Comparison of ENCODE assay signal across 1 cellular context in the genomic region with DNA sequence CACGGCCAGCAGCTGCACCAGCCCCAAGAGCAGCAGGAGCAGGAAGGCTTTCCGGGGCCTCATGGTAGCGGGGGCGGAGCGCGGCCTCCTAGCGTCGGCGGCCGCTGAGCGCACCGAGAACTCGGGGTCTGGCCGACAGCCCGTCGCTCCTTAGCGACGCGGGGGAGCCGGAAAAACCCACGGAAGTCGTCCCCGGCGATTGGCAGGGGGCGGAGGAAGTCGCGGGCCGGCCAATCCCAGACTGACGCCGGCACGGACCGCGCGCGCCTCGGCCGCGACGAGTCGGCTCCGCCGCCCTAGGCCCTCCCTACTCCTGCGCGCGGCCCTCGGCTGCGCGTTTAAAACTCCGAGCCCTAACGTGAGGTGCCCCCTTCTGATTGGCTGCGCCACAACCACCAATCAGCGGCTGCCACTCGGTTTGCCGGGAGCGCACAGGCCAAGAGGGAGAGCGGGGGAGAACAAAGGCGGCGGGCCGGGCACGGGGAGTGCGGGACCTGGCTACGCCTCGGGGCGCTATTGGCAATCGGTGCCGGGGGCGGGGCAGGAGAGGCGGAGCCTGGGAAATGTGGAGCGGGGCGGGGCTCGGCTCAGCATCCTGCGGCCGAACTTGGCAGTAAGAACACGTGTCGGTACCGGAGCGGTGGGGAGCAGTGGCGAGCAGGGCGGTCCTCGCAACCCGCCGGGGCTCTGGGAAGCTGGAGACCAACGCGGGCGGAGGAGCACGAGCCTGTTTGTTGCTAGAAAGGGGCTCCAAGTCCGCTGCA.
TF ChIP-seq lines count a peak whose summit lies in the region.

A gene with protein sequence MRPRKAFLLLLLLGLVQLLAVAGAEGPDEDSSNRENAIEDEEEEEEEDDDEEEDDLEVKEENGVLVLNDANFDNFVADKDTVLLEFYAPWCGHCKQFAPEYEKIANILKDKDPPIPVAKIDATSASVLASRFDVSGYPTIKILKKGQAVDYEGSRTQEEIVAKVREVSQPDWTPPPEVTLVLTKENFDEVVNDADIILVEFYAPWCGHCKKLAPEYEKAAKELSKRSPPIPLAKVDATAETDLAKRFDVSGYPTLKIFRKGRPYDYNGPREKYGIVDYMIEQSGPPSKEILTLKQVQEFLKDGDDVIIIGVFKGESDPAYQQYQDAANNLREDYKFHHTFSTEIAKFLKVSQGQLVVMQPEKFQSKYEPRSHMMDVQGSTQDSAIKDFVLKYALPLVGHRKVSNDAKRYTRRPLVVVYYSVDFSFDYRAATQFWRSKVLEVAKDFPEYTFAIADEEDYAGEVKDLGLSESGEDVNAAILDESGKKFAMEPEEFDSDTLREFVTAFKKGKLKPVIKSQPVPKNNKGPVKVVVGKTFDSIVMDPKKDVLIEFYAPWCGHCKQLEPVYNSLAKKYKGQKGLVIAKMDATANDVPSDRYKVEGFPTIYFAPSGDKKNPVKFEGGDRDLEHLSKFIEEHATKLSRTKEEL (minus strand): TSS at position 160 of the 764 bp plus-strand sequence. CDS start 97 bp downstream, at position 63.

TF ChIP-seq in HepG2, 621 proteins besides CTCF, POLR2A, EP300 and RAD21 (continued from another document and continues in another):
- TF ChIP-seq, protein P1, sequence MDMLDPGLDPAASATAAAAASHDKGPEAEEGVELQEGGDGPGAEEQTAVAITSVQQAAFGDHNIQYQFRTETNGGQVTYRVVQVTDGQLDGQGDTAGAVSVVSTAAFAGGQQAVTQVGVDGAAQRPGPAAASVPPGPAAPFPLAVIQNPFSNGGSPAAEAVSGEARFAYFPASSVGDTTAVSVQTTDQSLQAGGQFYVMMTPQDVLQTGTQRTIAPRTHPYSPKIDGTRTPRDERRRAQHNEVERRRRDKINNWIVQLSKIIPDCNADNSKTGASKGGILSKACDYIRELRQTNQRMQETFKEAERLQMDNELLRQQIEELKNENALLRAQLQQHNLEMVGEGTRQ (IDR thresholded peaks at IDR 0.05; ENCODE audit: low read depth, low read length): 0 out of 2 replicates have a peak, but pooled peaks have one; percentile 37
- TF ChIP-seq, protein P1 (CRISPR knock-in tag; IDR thresholded peaks at IDR 0.05; ENCODE audit: borderline replicate concordance): peak; percentile 75
- TF ChIP-seq, protein P2, sequence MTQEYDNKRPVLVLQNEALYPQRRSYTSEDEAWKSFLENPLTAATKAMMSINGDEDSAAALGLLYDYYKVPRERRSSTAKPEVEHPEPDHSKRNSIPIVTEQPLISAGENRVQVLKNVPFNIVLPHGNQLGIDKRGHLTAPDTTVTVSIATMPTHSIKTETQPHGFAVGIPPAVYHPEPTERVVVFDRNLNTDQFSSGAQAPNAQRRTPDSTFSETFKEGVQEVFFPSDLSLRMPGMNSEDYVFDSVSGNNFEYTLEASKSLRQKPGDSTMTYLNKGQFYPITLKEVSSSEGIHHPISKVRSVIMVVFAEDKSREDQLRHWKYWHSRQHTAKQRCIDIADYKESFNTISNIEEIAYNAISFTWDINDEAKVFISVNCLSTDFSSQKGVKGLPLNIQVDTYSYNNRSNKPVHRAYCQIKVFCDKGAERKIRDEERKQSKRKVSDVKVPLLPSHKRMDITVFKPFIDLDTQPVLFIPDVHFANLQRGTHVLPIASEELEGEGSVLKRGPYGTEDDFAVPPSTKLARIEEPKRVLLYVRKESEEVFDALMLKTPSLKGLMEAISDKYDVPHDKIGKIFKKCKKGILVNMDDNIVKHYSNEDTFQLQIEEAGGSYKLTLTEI (CRISPR knock-in tag; conservative IDR thresholded peaks at IDR 0.05): no peak
- TF ChIP-seq IKZF1 (IDR thresholded peaks at IDR 0.05) (no peak), MIER2 (CRISPR knock-in tag; IDR thresholded peaks at IDR 0.05) (peak; percentile 26; the same call in 1 of the 2 replicates), ZNF484 (CRISPR knock-in tag; IDR thresholded peaks at IDR 0.05; ENCODE audit: borderline replicate concordance, low read depth) (no peak), FIP1L1 (IDR thresholded peaks at IDR 0.05; ENCODE audit: borderline replicate concordance, insufficient read depth, low read depth, low read length) (no peak), ZBTB21 (CRISPR knock-in tag; IDR thresholded peaks at IDR 0.05) (no peak), PHF8 (CRISPR knock-in tag; IDR thresholded peaks at IDR 0.05) (peak; percentile 92), ZBTB38 (CRISPR knock-in tag; IDR thresholded peaks at IDR 0.05) (0 out of 2 replicates have a peak, but pooled peaks have one; percentile 18), NFE2L1 (CRISPR knock-in tag; IDR thresholded peaks at IDR 0.05; ENCODE audit: borderline replicate concordance) (no peak), ZNF260 (CRISPR knock-in tag; IDR thresholded peaks at IDR 0.05; ENCODE audit: borderline replicate concordance, low read depth) (no peak), GPN1 (CRISPR knock-in tag; IDR thresholded peaks at IDR 0.05; ENCODE audit: borderline replicate concordance) (no peak), CBFB (CRISPR knock-in tag; IDR thresholded peaks at IDR 0.05) (0 out of 2 replicates have a peak, but pooled peaks have one; percentile 15), SOX5 (CRISPR knock-in tag; IDR thresholded peaks at IDR 0.05; ENCODE audit: borderline replicate concordance) (peak; percentile 52; the same call in 1 of the 2 replicates), ZMYM2 (CRISPR knock-in tag; IDR thresholded peaks at IDR 0.05) (peak; percentile 56; the same call in 1 of the 2 replicates), FLYWCH1 (CRISPR knock-in tag; IDR thresholded peaks at IDR 0.05) (no peak), ZNF205 (CRISPR knock-in tag; IDR thresholded peaks at IDR 0.05) (peak; percentile 73; the same call in 1 of the 2 replicates), BHLHE40 (IDR thresholded peaks at IDR 0.05; ENCODE audit: low read length) (peak; percentile 70; the same call in 1 of the 2 replicates), ZNF674 (CRISPR knock-in tag; IDR thresholded peaks at IDR 0.05; ENCODE audit: low read depth) (no peak), ZNF780A (CRISPR knock-in tag; IDR thresholded peaks at IDR 0.05) (no peak; the same call in none of the 2 replicates), ZNF207 (IDR thresholded peaks at IDR 0.05; ENCODE audit: borderline replicate concordance) (no peak), IRX3 (CRISPR knock-in tag; IDR thresholded peaks at IDR 0.05; ENCODE audit: borderline replicate concordance, low read depth) (no peak; the same call in none of the 2 replicates), ZKSCAN5 (CRISPR knock-in tag; IDR thresholded peaks at IDR 0.05) (no peak), ZNF143 (CRISPR knock-in tag; IDR thresholded peaks at IDR 0.05) (peak; percentile 58), ZNF720 (CRISPR knock-in tag; IDR thresholded peaks at IDR 0.05) (no peak), PAWR (CRISPR knock-in tag; IDR thresholded peaks at IDR 0.05; ENCODE audit: borderline replicate concordance) (no peak), GATAD2A (CRISPR knock-in tag; IDR thresholded peaks at IDR 0.05) (no peak), ARNTL (CRISPR knock-in tag; IDR thresholded peaks at IDR 0.05) (peak; percentile 94), GTF3A (CRISPR knock-in tag; conservative IDR thresholded peaks at IDR 0.05) (0 out of 2 replicates have a peak, but pooled peaks have one; percentile 21), HDAC6 (IDR thresholded peaks at IDR 0.05; ENCODE audit: low read depth, low read length) (no peak), ZBTB3 (CRISPR knock-in tag; IDR thresholded peaks at IDR 0.05; ENCODE audit: borderline replicate concordance, low read depth) (peak; percentile 36), HES4 (CRISPR knock-in tag; IDR thresholded peaks at IDR 0.05; ENCODE audit: borderline replicate concordance) (peak; percentile 62; the same call in 1 of the 2 replicates)
- TF ChIP-seq, protein P3, sequence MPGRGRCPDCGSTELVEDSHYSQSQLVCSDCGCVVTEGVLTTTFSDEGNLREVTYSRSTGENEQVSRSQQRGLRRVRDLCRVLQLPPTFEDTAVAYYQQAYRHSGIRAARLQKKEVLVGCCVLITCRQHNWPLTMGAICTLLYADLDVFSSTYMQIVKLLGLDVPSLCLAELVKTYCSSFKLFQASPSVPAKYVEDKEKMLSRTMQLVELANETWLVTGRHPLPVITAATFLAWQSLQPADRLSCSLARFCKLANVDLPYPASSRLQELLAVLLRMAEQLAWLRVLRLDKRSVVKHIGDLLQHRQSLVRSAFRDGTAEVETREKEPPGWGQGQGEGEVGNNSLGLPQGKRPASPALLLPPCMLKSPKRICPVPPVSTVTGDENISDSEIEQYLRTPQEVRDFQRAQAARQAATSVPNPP (CRISPR knock-in tag; IDR thresholded peaks at IDR 0.05): peak; percentile 88
- TF ChIP-seq, protein P4, sequence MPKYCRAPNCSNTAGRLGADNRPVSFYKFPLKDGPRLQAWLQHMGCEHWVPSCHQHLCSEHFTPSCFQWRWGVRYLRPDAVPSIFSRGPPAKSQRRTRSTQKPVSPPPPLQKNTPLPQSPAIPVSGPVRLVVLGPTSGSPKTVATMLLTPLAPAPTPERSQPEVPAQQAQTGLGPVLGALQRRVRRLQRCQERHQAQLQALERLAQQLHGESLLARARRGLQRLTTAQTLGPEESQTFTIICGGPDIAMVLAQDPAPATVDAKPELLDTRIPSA (CRISPR knock-in tag; IDR thresholded peaks at IDR 0.05; ENCODE audit: borderline replicate concordance): no peak
- TF ChIP-seq, protein P5, sequence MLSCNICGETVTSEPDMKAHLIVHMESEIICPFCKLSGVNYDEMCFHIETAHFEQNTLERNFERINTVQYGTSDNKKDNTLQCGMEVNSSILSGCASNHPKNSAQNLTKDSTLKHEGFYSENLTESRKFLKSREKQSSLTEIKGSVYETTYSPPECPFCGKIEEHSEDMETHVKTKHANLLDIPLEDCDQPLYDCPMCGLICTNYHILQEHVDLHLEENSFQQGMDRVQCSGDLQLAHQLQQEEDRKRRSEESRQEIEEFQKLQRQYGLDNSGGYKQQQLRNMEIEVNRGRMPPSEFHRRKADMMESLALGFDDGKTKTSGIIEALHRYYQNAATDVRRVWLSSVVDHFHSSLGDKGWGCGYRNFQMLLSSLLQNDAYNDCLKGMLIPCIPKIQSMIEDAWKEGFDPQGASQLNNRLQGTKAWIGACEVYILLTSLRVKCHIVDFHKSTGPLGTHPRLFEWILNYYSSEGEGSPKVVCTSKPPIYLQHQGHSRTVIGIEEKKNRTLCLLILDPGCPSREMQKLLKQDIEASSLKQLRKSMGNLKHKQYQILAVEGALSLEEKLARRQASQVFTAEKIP (CRISPR knock-in tag; IDR thresholded peaks at IDR 0.05; ENCODE audit: borderline replicate concordance): no peak
- TF ChIP-seq, protein P6, sequence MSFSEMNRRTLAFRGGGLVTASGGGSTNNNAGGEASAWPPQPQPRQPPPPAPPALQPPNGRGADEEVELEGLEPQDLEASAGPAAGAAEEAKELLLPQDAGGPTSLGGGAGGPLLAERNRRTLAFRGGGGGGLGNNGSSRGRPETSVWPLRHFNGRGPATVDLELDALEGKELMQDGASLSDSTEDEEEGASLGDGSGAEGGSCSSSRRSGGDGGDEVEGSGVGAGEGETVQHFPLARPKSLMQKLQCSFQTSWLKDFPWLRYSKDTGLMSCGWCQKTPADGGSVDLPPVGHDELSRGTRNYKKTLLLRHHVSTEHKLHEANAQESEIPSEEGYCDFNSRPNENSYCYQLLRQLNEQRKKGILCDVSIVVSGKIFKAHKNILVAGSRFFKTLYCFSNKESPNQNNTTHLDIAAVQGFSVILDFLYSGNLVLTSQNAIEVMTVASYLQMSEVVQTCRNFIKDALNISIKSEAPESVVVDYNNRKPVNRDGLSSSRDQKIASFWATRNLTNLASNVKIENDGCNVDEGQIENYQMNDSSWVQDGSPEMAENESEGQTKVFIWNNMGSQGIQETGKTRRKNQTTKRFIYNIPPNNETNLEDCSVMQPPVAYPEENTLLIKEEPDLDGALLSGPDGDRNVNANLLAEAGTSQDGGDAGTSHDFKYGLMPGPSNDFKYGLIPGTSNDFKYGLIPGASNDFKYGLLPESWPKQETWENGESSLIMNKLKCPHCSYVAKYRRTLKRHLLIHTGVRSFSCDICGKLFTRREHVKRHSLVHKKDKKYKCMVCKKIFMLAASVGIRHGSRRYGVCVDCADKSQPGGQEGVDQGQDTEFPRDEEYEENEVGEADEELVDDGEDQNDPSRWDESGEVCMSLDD (CRISPR knock-in tag; IDR thresholded peaks at IDR 0.05; ENCODE audit: borderline replicate concordance): no peak
- TF ChIP-seq, protein P7, sequence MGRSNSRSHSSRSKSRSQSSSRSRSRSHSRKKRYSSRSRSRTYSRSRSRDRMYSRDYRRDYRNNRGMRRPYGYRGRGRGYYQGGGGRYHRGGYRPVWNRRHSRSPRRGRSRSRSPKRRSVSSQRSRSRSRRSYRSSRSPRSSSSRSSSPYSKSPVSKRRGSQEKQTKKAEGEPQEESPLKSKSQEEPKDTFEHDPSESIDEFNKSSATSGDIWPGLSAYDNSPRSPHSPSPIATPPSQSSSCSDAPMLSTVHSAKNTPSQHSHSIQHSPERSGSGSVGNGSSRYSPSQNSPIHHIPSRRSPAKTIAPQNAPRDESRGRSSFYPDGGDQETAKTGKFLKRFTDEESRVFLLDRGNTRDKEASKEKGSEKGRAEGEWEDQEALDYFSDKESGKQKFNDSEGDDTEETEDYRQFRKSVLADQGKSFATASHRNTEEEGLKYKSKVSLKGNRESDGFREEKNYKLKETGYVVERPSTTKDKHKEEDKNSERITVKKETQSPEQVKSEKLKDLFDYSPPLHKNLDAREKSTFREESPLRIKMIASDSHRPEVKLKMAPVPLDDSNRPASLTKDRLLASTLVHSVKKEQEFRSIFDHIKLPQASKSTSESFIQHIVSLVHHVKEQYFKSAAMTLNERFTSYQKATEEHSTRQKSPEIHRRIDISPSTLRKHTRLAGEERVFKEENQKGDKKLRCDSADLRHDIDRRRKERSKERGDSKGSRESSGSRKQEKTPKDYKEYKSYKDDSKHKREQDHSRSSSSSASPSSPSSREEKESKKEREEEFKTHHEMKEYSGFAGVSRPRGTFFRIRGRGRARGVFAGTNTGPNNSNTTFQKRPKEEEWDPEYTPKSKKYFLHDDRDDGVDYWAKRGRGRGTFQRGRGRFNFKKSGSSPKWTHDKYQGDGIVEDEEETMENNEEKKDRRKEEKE (IDR thresholded peaks at IDR 0.05): no peak
- TF ChIP-seq, protein P8, sequence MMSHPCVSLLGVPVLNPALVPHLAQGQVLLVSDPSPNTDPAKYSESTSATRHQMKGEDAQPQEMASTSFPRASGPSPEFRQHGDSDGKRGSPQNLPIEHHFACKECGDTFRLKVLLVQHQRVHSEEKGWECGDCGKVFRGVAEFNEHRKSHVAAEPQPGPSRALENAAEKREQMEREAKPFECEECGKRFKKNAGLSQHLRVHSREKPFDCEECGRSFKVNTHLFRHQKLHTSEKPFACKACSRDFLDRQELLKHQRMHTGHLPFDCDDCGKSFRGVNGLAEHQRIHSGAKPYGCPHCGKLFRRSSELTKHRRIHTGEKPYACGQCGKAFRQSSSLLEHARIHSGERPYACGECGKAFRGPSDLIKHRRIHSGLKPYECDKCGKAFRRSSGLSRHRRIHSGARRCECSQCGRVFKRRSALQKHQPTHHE (CRISPR knock-in tag; IDR thresholded peaks at IDR 0.05; ENCODE audit: borderline replicate concordance): peak; percentile 57; the same call in 1 of the 2 replicates
- TF ChIP-seq, protein P9, sequence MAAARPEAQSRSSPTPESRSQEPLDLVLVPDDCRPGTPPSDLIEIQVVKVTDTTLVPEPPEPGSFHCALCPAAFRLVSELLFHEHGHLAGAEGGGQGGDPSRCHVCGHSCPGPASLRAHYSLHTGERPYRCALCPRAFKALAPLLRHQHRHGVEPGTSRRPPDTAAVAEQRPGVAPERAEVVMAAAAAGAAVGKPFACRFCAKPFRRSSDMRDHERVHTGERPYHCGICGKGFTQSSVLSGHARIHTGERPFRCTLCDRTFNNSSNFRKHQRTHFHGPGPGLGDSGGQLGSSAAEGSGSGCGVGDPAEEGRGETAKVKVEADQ (CRISPR knock-in tag; IDR thresholded peaks at IDR 0.05; ENCODE audit: borderline replicate concordance): peak; percentile 28; the same call in 1 of the 2 replicates
